In genomic region chr11:3879216-3879966, GRCh38 we compare ENCODE assay signal across 9 cellular contexts. TPM values are rescaled to one million over a fixed set of nuclear protein-coding genes. Genes with fewer than 3 reads are reported as not detected.
A peak's percentile ranks its signal among the peaks of the same experiment; 100 is the strongest.
DNase-seq lines count a peak whose midpoint lies in the region; ATAC-seq and FAIRE-seq lines count a peak whose summit lies in the region.
"Had no signal": no experiment of that assay in that cellular context is flagged by ENCODE, and none has a peak within 500 bp of the region (broad histone marks: within the 10 kb centered on the region; RNA-seq: fewer than 3 reads in every experiment).

No MANE protein-coding gene starts in this region.

- H3K27me3 ChIP-seq in small intestine (ENCODE audit: control insufficient read depth in 2 of 2, insufficient read depth in 2 of 2, low read length in 2 of 2): no peaks in the 10 kb centered on the region

- POLR2A ChIA-PET in activated CD4-positive, alpha-beta memory T cell treated with anti-CD3 and anti-CD28 coated beads, Interleukin-2, amount 10 ng/mL, durations not matched to agents 7 days and 5 days (lab: Charles Lee): interaction anchor here (1.4 to 17.2 kb wide), 3 partner anchors 8 to 38 kb away, joined by 4 to 174 read pairs (median 7); partner anchors contain the start of genes RHOG and STIM1

- CTCF ChIA-PET in activated CD4-positive, alpha-beta memory T cell treated with anti-CD3 and anti-CD28 coated beads, Interleukin-2, amount 10 ng/mL, durations not matched to agents 7 days and 5 days (lab: Charles Lee): interaction anchor here (0.9 to 20.3 kb wide), 3 partner anchors 22 to 194 kb away, joined by 5 to 222 read pairs (median 6); partner anchors contain the start of gene STIM1

- H3K4me1 Mint-ChIP-seq in activated CD4-positive, alpha-beta memory T cell treated with anti-CD3 and anti-CD28 coated beads, Interleukin-2, amount 10 ng/mL, durations not matched to agents 7 days and 5 days: peaks cover 65% of the 10 kb centered on the region

- no peaks in the 10 kb centered on the region for H3K9me3 Mint-ChIP-seq in activated CD4-positive, alpha-beta memory T cell treated with anti-CD3 and anti-CD28 coated beads, Interleukin-2, amount 10 ng/mL, durations not matched to agents 7 days and 5 days

- no peaks in the 10 kb centered on the region for H3K9me3 ChIP-seq in small intestine (ENCODE audit: control insufficient read depth, low read depth)

- ATAC-seq in GM18909 (IDR thresholded peaks at IDR 0.05; ENCODE audit: poor library complexity, unreplicated experiment) (peak; percentile 36), HG02798 (IDR thresholded peaks at IDR 0.05; ENCODE audit: poor library complexity, unreplicated experiment) (peak; percentile 29)

- H3K36me3 ChIP-seq in small intestine (ENCODE audit: control insufficient read depth in 2 of 2, insufficient read depth in 2 of 2, low read length in 2 of 2): no peaks in the 10 kb centered on the region

- no peak overlapping the region for H3K4me3 ChIP-seq in small intestine (ENCODE audit: low read depth in 1 of 2, low read length in 2 of 2)

- no peak for DNase-seq in activated CD4-positive, alpha-beta memory T cell treated with anti-CD3 and anti-CD28 coated beads, Interleukin-2, amount 10 ng/mL, durations not matched to agents 7 days and 5 days
- DNase-seq in small intestine (peak; percentile 49), NCI-H510A treated with DMSO at 0.1 percent for 48 hours (lab: John Stamatoyannopoulos, UW) (no peak), DMS153 treated with DMSO at 0.1 percent for 48 hours (lab: John Stamatoyannopoulos, UW; ENCODE audit: unreplicated experiment) (no peak), COR-L47 (lab: John Stamatoyannopoulos, UW) (no peak), NCI-H1092 (lab: John Stamatoyannopoulos, UW) (no peak)

- peak overlapping the region; percentile 45 to 59 for H3K27ac ChIP-seq in small intestine (ENCODE audit: low read depth in 1 of 2, low read length in 1 of 2)

- peaks cover 13% of the 10 kb centered on the region for H3K36me3 Mint-ChIP-seq in activated CD4-positive, alpha-beta memory T cell treated with anti-CD3 and anti-CD28 coated beads, Interleukin-2, amount 10 ng/mL, durations not matched to agents 7 days and 5 days (ENCODE audit: low read depth)

- WGBS in small intestine, 3 donors: 31 to 40% (median 33%) methylated on average over 3 to 4 of the region's 4 CpGs

- H3K27me3 Mint-ChIP-seq in activated CD4-positive, alpha-beta memory T cell treated with anti-CD3 and anti-CD28 coated beads, Interleukin-2, amount 10 ng/mL, durations not matched to agents 7 days and 5 days: no peaks in the 10 kb centered on the region

- H3K4me1 ChIP-seq in small intestine (ENCODE audit: control insufficient read depth in 2 of 2, insufficient read depth in 1 of 2, low read depth in 1 of 2, low read length in 1 of 2): peaks cover 10 to 16% of the 10 kb centered on the region in 2 donors

- H3K4me3 Mint-ChIP-seq in activated CD4-positive, alpha-beta memory T cell treated with anti-CD3 and anti-CD28 coated beads, Interleukin-2, amount 10 ng/mL, durations not matched to agents 7 days and 5 days: no peak overlapping the region

- peak overlapping the region; percentile 22 for H3K27ac Mint-ChIP-seq in activated CD4-positive, alpha-beta memory T cell treated with anti-CD3 and anti-CD28 coated beads, Interleukin-2, amount 10 ng/mL, durations not matched to agents 7 days and 5 days

- FAIRE-seq in small intestine (lab: Jason Lieb, UNC): no peak

RNA-seq across cellular contexts. Expression of gene STIM1, which starts 23.9 kb away (rescaled TPM):
- total RNA-seq in activated CD4-positive, alpha-beta memory T cell treated with anti-CD3 and anti-CD28 coated beads, Interleukin-2, amount 10 ng/mL, durations not matched to agents 7 days and 5 days: 100 to 1,000 TPM; 111 to 113 TPM
- 10 to 100 TPM in 1 of 3 donors, 1 to 10 TPM in 2; 5.6 to 27.9 (median 7.3) TPM for polyA plus RNA-seq in small intestine

RNA-seq across cellular contexts. Expression of gene RHOG, which starts 38.6 kb away (rescaled TPM):
- 100 to 1,000 TPM; 192 to 201 TPM for total RNA-seq in activated CD4-positive, alpha-beta memory T cell treated with anti-CD3 and anti-CD28 coated beads, Interleukin-2, amount 10 ng/mL, durations not matched to agents 7 days and 5 days
- polyA plus RNA-seq in small intestine: 100 to 1,000 TPM in 1 of 3 donors, 10 to 100 TPM in 2; 62.1 to 114 (median 86.6) TPM
- polyA plus RNA-seq: neural cell had no signal
